34 cellular contexts compared by ENCODE assay signal in the genomic region with DNA sequence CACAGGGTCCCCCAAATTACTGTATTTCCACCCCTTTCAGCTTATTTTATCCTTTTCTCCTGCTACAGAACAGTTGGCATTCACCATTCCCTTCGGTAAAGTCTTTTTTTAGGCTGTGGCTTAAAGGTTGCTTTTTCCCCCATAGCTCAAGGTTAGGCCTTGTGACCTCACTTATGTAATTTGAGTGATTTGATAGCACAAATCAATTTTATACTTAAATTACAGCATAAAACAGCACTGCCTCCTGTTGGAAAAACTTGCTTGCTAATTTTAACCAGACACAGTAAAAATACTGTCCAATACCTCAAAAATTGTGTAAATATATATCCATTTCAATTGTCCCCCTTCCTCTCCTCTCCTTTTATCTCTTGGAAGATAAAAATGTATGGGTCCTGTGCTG. TPM values are rescaled to one million over a fixed set of nuclear protein-coding genes. Genes with fewer than 3 reads are reported as not detected.
DNase-seq lines count a peak whose midpoint lies in the region; ATAC-seq and TF ChIP-seq lines count a peak whose summit lies in the region.
"Had no signal": no experiment of that assay in that cellular context is flagged by ENCODE, and none has a peak within 500 bp of the region (broad histone marks: within the 10 kb centered on the region; RNA-seq: fewer than 3 reads in every experiment).

No MANE protein-coding gene starts in this region.

- TF ChIP-seq CTCF in spleen (IDR thresholded peaks at IDR 0.05 in 8 of 11, conservative IDR thresholded peaks at IDR 0.05 in 3 of 11) = no peak

- intact Hi-C loops in spleen (cut with DNase I; ENCODE audit: low total_unique reads) = no loop called here

- no peak for TF ChIP-seq POLR2A in spleen (IDR thresholded peaks at IDR 0.05)

- peaks cover 93% of the 10 kb centered on the region for H3K36me3 Mint-ChIP-seq in activated naive CD4-positive, alpha-beta T cell treated with anti-CD3 and anti-CD28 coated beads, Interleukin-2, amount 10 ng/mL, durations not matched to agents 7 days and 5 days
- H3K36me3 Mint-ChIP-seq in CD8-positive, alpha-beta memory T cell = peaks cover 60 to 93% (median 92%) of the 10 kb centered on the region in 3 donors
- peaks cover 93% of the 10 kb centered on the region for H3K36me3 Mint-ChIP-seq in activated naive CD8-positive, alpha-beta T cell treated with anti-CD3 and anti-CD28 coated beads, Interleukin-2, amount 10 ng/mL, durations not matched to agents 7 days and 5 days

- peaks cover 67% of the 10 kb centered on the region for H3K4me1 Mint-ChIP-seq in activated naive CD4-positive, alpha-beta T cell treated with anti-CD3 and anti-CD28 coated beads, Interleukin-2, amount 10 ng/mL, durations not matched to agents 7 days and 5 days
- peaks cover 70 to 86% (median 82%) of the 10 kb centered on the region in 3 donors for H3K4me1 Mint-ChIP-seq in CD8-positive, alpha-beta memory T cell
- H3K4me1 Mint-ChIP-seq in activated naive CD8-positive, alpha-beta T cell treated with anti-CD3 and anti-CD28 coated beads, Interleukin-2, amount 10 ng/mL, durations not matched to agents 7 days and 5 days = peaks cover 56% of the 10 kb centered on the region
- H3K4me1 Mint-ChIP-seq: B cell, neural crest cell had no signal

- H3K9me3 ChIP-seq in CD8-positive, alpha-beta memory T cell (ENCODE audit: low read length) = peaks cover 18% of the 10 kb centered on the region
- H3K9me3 ChIP-seq in spleen = peaks cover 0 to 32% (median 20%) of the 10 kb centered on the region in 8 donors
- H3K9me3 ChIP-seq: ovary, SJCRH30 had no signal

- no peak overlapping the region for H3K4me3 ChIP-seq in CD8-positive, alpha-beta memory T cell (ENCODE audit: low read length)
- H3K4me3 ChIP-seq in spleen = peak overlapping the region in 1 of 8 donors; percentile 10
- H3K4me3 ChIP-seq: gastroesophageal sphincter, mucosa of descending colon, ovary, SJCRH30, skin epidermis had no signal

- no peak for DNase-seq in activated naive CD4-positive, alpha-beta T cell treated with anti-CD3 and anti-CD28 coated beads, Interleukin-2, amount 10 ng/mL, durations not matched to agents 7 days and 5 days
- DNase-seq in activated naive CD4-positive, alpha-beta T cell treated with anti-CD3 and anti-CD28 coated beads, Interleukin-2, amount 50 U/mL, for 16 hours = no peak
- DNase-seq in CD8-positive, alpha-beta memory T cell = no peak
- no peak for DNase-seq in activated naive CD8-positive, alpha-beta T cell treated with anti-CD3 and anti-CD28 coated beads, Interleukin-2, amount 10 ng/mL, durations not matched to agents 7 days and 5 days
- DNase-seq in spleen (no peak), KG1 (lab: John Stamatoyannopoulos, UW) (no peak), HuH-7.5 (ENCODE audit: low spot score) (no peak)
- DNase-seq: ACHN; activated CD4-positive, alpha-beta T cell treated with anti-CD3 and anti-CD28 coated beads, Interleukin-2, amount 50 U/mL, for 4 hours; activated CD4-positive, CD25-positive, alpha-beta regulatory T cell; activated gamma-delta T cell; aorta; Caco-2; DMS53; hippocampal formation; mammary epithelial cell; mucosa of descending colon; NCI-H1092; NCI-H187 treated with DMSO at 0.1 percent for 48 hours; NCI-H2171; NCI-H510A; ovary; RPMI8226; SJCRH30; stimulated activated naive CD4-positive, alpha-beta T cell treated with Interleukin-2 at 50 U/mL for 16 hours; SW 1271 had no signal

- peak overlapping the region; percentile 47 for H3K27ac Mint-ChIP-seq in activated naive CD4-positive, alpha-beta T cell treated with anti-CD3 and anti-CD28 coated beads, Interleukin-2, amount 10 ng/mL, durations not matched to agents 7 days and 5 days
- H3K27ac Mint-ChIP-seq in CD8-positive, alpha-beta memory T cell = peak overlapping the region; percentile 5 to 93 (median 68)
- H3K27ac Mint-ChIP-seq in activated naive CD8-positive, alpha-beta T cell treated with anti-CD3 and anti-CD28 coated beads, Interleukin-2, amount 10 ng/mL, durations not matched to agents 7 days and 5 days = peak overlapping the region; percentile 57
- H3K27ac Mint-ChIP-seq: B cell had no signal

- no peak for ATAC-seq in activated naive CD8-positive, alpha-beta T cell treated with anti-CD3 and anti-CD28 coated beads, Interleukin-2, amount 10 ng/mL, durations not matched to agents 7 days and 5 days (ENCODE audit: low read depth)
- ATAC-seq: gastroesophageal sphincter had no signal

- POLR2A ChIA-PET in CD8-positive, alpha-beta memory T cell (lab: Charles Lee) = interaction anchor here (1.5 to 2.4 kb wide), 3 partner anchors 10 to 32 kb away, joined by 3 to 15 read pairs (median 4); no protein-coding TSS in a partner anchor
- POLR2A ChIA-PET in activated naive CD8-positive, alpha-beta T cell treated with anti-CD3 and anti-CD28 coated beads, Interleukin-2, amount 10 ng/mL, durations not matched to agents 7 days and 5 days (lab: Charles Lee) = interaction anchor here (0.7 to 4.2 kb wide), 4 partner anchors 9 to 273 kb away, joined by 3 to 23 read pairs (median 4); a partner anchor contains a TSS

- CTCF ChIA-PET in activated naive CD4-positive, alpha-beta T cell treated with anti-CD3 and anti-CD28 coated beads, Interleukin-2, amount 10 ng/mL, durations not matched to agents 7 days and 5 days (lab: Charles Lee) = no interaction called here
- CTCF ChIA-PET in CD8-positive, alpha-beta memory T cell (lab: Charles Lee) = interaction anchor here (0.8 to 1.9 kb wide), 7 partner anchors 9 to 275 kb away, joined by 3 to 10 read pairs (median 3); a partner anchor contains a TSS

- H3K4me3 Mint-ChIP-seq in activated naive CD4-positive, alpha-beta T cell treated with anti-CD3 and anti-CD28 coated beads, Interleukin-2, amount 10 ng/mL, durations not matched to agents 7 days and 5 days = no peak overlapping the region
- peak overlapping the region; percentile 13 to 80 (median 71) for H3K4me3 Mint-ChIP-seq in CD8-positive, alpha-beta memory T cell
- H3K4me3 Mint-ChIP-seq in activated naive CD8-positive, alpha-beta T cell treated with anti-CD3 and anti-CD28 coated beads, Interleukin-2, amount 10 ng/mL, durations not matched to agents 7 days and 5 days = peak overlapping the region; percentile 61
- H3K4me3 Mint-ChIP-seq: B cell, neural crest cell had no signal

- peaks cover 39% of the 10 kb centered on the region for H3K36me3 ChIP-seq in CD8-positive, alpha-beta memory T cell (ENCODE audit: insufficient read depth, low read length)
- H3K36me3 ChIP-seq in spleen = peaks cover 2 to 73% (median 30%) of the 10 kb centered on the region in 6 donors
- H3K36me3 ChIP-seq: ovary, SJCRH30 had no signal

- 30 to 56% (median 53%) methylated on average over 1 of the region's 1 CpG for WGBS in spleen, 5 donors

- H3K4me1 ChIP-seq in CD8-positive, alpha-beta memory T cell (ENCODE audit: insufficient read depth, low read length) = peaks cover 57% of the 10 kb centered on the region
- H3K4me1 ChIP-seq in spleen = peaks cover 13 to 59% (median 45%) of the 10 kb centered on the region in 6 donors
- H3K4me1 ChIP-seq: SJCRH30 had no signal

- peaks cover 39% of the 10 kb centered on the region for H3K9me3 Mint-ChIP-seq in activated naive CD4-positive, alpha-beta T cell treated with anti-CD3 and anti-CD28 coated beads, Interleukin-2, amount 10 ng/mL, durations not matched to agents 7 days and 5 days
- H3K9me3 Mint-ChIP-seq in CD8-positive, alpha-beta memory T cell = peaks cover 27 to 49% (median 43%) of the 10 kb centered on the region in 5 donors
- H3K9me3 Mint-ChIP-seq in activated naive CD8-positive, alpha-beta T cell treated with anti-CD3 and anti-CD28 coated beads, Interleukin-2, amount 10 ng/mL, durations not matched to agents 7 days and 5 days = peaks cover 22% of the 10 kb centered on the region

- no peaks in the 10 kb centered on the region for H3K27me3 ChIP-seq in CD8-positive, alpha-beta memory T cell (ENCODE audit: insufficient read depth, low read length, poor library complexity, severe bottlenecking)
- H3K27me3 ChIP-seq in spleen (replicated peaks in 1 of 7) = no peaks in the 10 kb centered on the region
- H3K27me3 ChIP-seq: gastroesophageal sphincter, ovary had no signal

- no peak overlapping the region for H3K27ac ChIP-seq in CD8-positive, alpha-beta memory T cell (ENCODE audit: low read depth, low read length)
- H3K27ac ChIP-seq in spleen = peak overlapping the region in 6 of 8 donors; percentile 1 to 42 (median 20)
- H3K27ac ChIP-seq: gastroesophageal sphincter, ovary, SJCRH30, skin epidermis had no signal

- H3K27me3 Mint-ChIP-seq in activated naive CD4-positive, alpha-beta T cell treated with anti-CD3 and anti-CD28 coated beads, Interleukin-2, amount 10 ng/mL, durations not matched to agents 7 days and 5 days = no peaks in the 10 kb centered on the region
- no peaks in the 10 kb centered on the region for H3K27me3 Mint-ChIP-seq in CD8-positive, alpha-beta memory T cell
- H3K27me3 Mint-ChIP-seq in activated naive CD8-positive, alpha-beta T cell treated with anti-CD3 and anti-CD28 coated beads, Interleukin-2, amount 10 ng/mL, durations not matched to agents 7 days and 5 days = no peaks in the 10 kb centered on the region

RNA-seq across cellular contexts. Expression of a gene that starts 7.1 kb away (rescaled TPM):
- total RNA-seq in CD8-positive, alpha-beta memory T cell = 10 to 100 TPM in 1 of 2 experiments, 1 to 10 TPM in 1; 9.8 to 10.0 TPM
- polyA plus RNA-seq in CD8-positive, alpha-beta memory T cell = 86.1 TPM
- total RNA-seq in activated naive CD8-positive, alpha-beta T cell treated with anti-CD3 and anti-CD28 coated beads, Interleukin-2, amount 10 ng/mL, durations not matched to agents 7 days and 5 days = 10 to 100 TPM; 42.1 to 43.0 TPM
- total RNA-seq in spleen = 10 to 100 TPM; 16.4 to 61.2 (median 48.1) TPM
- 10 to 100 TPM in 2 of 3 donors, 1 to 10 TPM in 1; 8.7 to 31.2 (median 14.1) TPM for polyA plus RNA-seq in spleen
- total RNA-seq: bronchial epithelial cell, Caco-2, mammary epithelial cell, neural crest cell, renal cortical epithelial cell, SJCRH30 had no signal
- polyA plus RNA-seq: mammary epithelial cell had no signal

RNA-seq across cellular contexts. Expression of a gene that starts 13.8 kb away (rescaled TPM):
- total RNA-seq in CD8-positive, alpha-beta memory T cell = 10 to 100 TPM; 63.9 to 70.4 TPM
- 475 TPM for polyA plus RNA-seq in CD8-positive, alpha-beta memory T cell
- 100 to 1,000 TPM; 112 to 123 TPM for total RNA-seq in activated naive CD8-positive, alpha-beta T cell treated with anti-CD3 and anti-CD28 coated beads, Interleukin-2, amount 10 ng/mL, durations not matched to agents 7 days and 5 days
- 100 to 1,000 TPM in 3 of 7 donors, 10 to 100 TPM in 4; 34.0 to 183 (median 90.6) TPM for total RNA-seq in spleen
- polyA plus RNA-seq in spleen = 100 to 1,000 TPM in 1 of 3 donors, 10 to 100 TPM in 2; 70.2 to 114 (median 75.9) TPM
- total RNA-seq: bronchial epithelial cell, Caco-2, fibroblast of lung, M059J, mammary epithelial cell, SJCRH30 had no signal
- polyA plus RNA-seq: fibroblast of lung, mammary epithelial cell had no signal

RNA-seq across cellular contexts. Expression of a gene that starts 38.0 kb away (rescaled TPM):
- 10 to 100 TPM; 40.4 to 42.9 TPM for total RNA-seq in CD8-positive, alpha-beta memory T cell
- 88.0 TPM for polyA plus RNA-seq in CD8-positive, alpha-beta memory T cell
- 100 to 1,000 TPM; 139 to 140 TPM for total RNA-seq in activated naive CD8-positive, alpha-beta T cell treated with anti-CD3 and anti-CD28 coated beads, Interleukin-2, amount 10 ng/mL, durations not matched to agents 7 days and 5 days
- 100 to 1,000 TPM in 1 of 7 donors, 10 to 100 TPM in 6; 48.6 to 126 (median 85.4) TPM for total RNA-seq in spleen
- polyA plus RNA-seq in spleen = 10 to 100 TPM; 33.9 to 48.5 (median 47.5) TPM
- total RNA-seq: Caco-2, neural crest cell, SJCRH30 had no signal
